In genomic region chr1:29859126-29859525, GRCh38 we compare ENCODE assay signal across 17 cellular contexts.
"Had no signal": no experiment of that assay in that cellular context is flagged by ENCODE, and none has a peak within 500 bp of the region (broad histone marks: within the 10 kb centered on the region; RNA-seq: fewer than 3 reads in every experiment).

No MANE protein-coding gene starts in this region.

- ATAC-seq: SK-N-SH treated with all-trans-retinoic acid at 6 μM for 48 hours had no signal

- DNase-seq: KBM-7, MV-4-11, NCI-H1048, NCI-H1105, NCI-H1436 treated with DMSO at 0.1 percent for 48 hours, NCI-H1694, NCI-H187 treated with DMSO at 0.1 percent for 48 hours, NCI-H2029 treated with DMSO at 0.1 percent for 48 hours, NCI-H2171 treated with DMSO at 0.1 percent for 48 hours, NCI-H345, NCI-H446 treated with DMSO at 0.1 percent for 48 hours, NCI-H510A treated with DMSO at 0.1 percent for 48 hours, NCI-H526, NCI-H82, RPMI8226, SHP77 had no signal
